Comparison of ENCODE assay signal across 28 cellular contexts in genomic region chr14:88818018-88818417, GRCh38. TPM values are rescaled to one million over a fixed set of nuclear protein-coding genes. Genes with fewer than 3 reads are reported as not detected.
DNase-seq lines count a peak whose midpoint lies in the region; ATAC-seq, FAIRE-seq and TF ChIP-seq lines count a peak whose summit lies in the region.
"Had no signal": no experiment of that assay in that cellular context is flagged by ENCODE, and none has a peak within 500 bp of the region (broad histone marks: within the 10 kb centered on the region; RNA-seq: fewer than 3 reads in every experiment).

No MANE protein-coding gene starts in this region.

- H3K9ac ChIP-seq in GM12878 (ENCODE audit: control insufficient read depth, insufficient read depth, low read length): no peak overlapping the region
- H3K9ac ChIP-seq: GM23248 had no signal

- no peaks in the 10 kb centered on the region for H3K4me1 ChIP-seq in GM12878 (ENCODE audit: control insufficient read depth, insufficient read depth, low read length)
- H3K4me1 ChIP-seq: left lung, pancreas, upper lobe of right lung had no signal

- no peaks in the 10 kb centered on the region for H3K36me3 ChIP-seq in GM12878 (ENCODE audit: control insufficient read depth in 2 of 2, insufficient read depth in 2 of 2, low read length in 1 of 2)
- H3K36me3 ChIP-seq: left lung, pancreas, upper lobe of right lung had no signal

- no peaks in the 10 kb centered on the region for H4K20me1 ChIP-seq in GM12878 (ENCODE audit: control insufficient read depth, insufficient read depth)

- H2AFZ ChIP-seq in GM12878 (ENCODE audit: control insufficient read depth, low read depth, low read length): no peak overlapping the region
- H2AFZ ChIP-seq: GM23248 had no signal

- TF ChIP-seq CTCF in GM12865 (IDR thresholded peaks at IDR 0.05; ENCODE audit: insufficient read depth, low read depth, low read length, missing control alignments) (no peak), GM20000 (IDR thresholded peaks at IDR 0.05; ENCODE audit: extremely low read depth, missing control alignments) (no peak), GM12878 (IDR thresholded peaks at IDR 0.05 in 2 of 3, conservative IDR thresholded peaks at IDR 0.05 in 1 of 3; ENCODE audit: control insufficient read depth in 2 of 3, extremely low read depth in 1 of 3, insufficient read depth in 1 of 3, low read depth in 3 of 3, low read length in 3 of 3) (no peak)

- no peak for TF ChIP-seq EP300 in GM12878 (IDR thresholded peaks at IDR 0.05; ENCODE audit: borderline replicate concordance in 1 of 2, control insufficient read depth in 1 of 2, low read depth in 2 of 2, low read length in 2 of 2)

- TF ChIP-seq POLR2A in GM12878 (IDR thresholded peaks at IDR 0.05; ENCODE audit: low read depth, low read length): no peak

- TF ChIP-seq RAD21 in GM12878 (IDR thresholded peaks at IDR 0.05; ENCODE audit: insufficient read depth, low read depth, low read length): no peak

- no peak overlapping the region for H3K4me2 ChIP-seq in GM12878 (ENCODE audit: control insufficient read depth, insufficient read depth)

- CTCF ChIA-PET in GM12878 (lab: Yijun Ruan, JAX): no interaction called here

- 0% methylated on average over 1 of the region's 1 CpG for WGBS in GM12878 (ENCODE audit: insufficient coverage, insufficient replicate concordance, low lambda C conversion rate, missing lambda C conversion rate)

- BruUV-seq in GM12878 (replicated peaks; lab: Mats Ljungman, UMichigan): no TSS peak

- SMC1A ChIA-PET in GM12878 (lab: Charles Lee; ENCODE audit: uncharacterized antibody, unreplicated experiment): no interaction called here

- no peaks in the 10 kb centered on the region; a peak in 2 of 4 replicates for H3K27me3 ChIP-seq in GM12878 (replicated peaks in 1 of 2; ENCODE audit: control insufficient read depth in 2 of 2, insufficient read depth in 2 of 2, low read length in 1 of 2)
- H3K27me3 ChIP-seq: left lung, pancreas, upper lobe of right lung had no signal

- H3K4me3 ChIP-seq in GM12865 (ENCODE audit: low read depth, low read length): no peak overlapping the region
- no peak overlapping the region for H3K4me3 ChIP-seq in GM12878
- H3K4me3 ChIP-seq: GM23248, left lung, pancreas, upper lobe of right lung had no signal

- H3K9me3 ChIP-seq in GM12878 (replicated peaks; ENCODE audit: control insufficient read depth, insufficient read depth, low read length): no peaks in the 10 kb centered on the region
- H3K9me3 ChIP-seq: left lung, pancreas, upper lobe of right lung had no signal

- H3K79me2 ChIP-seq in GM12878 (ENCODE audit: control insufficient read depth, insufficient read depth, low read length): no peaks in the 10 kb centered on the region

- no peak for FAIRE-seq in GM12878 (lab: Jason Lieb, UNC)
- FAIRE-seq: pancreas had no signal

- H3K27ac ChIP-seq in GM12878 (ENCODE audit: control insufficient read depth, insufficient read depth): no peak overlapping the region
- H3K27ac ChIP-seq: GM23248, left lung, pancreas, upper lobe of right lung had no signal

- RAD21 ChIA-PET in GM12878 (lab: Charles Lee; ENCODE audit: unreplicated experiment): no interaction called here

- in situ Hi-C loops in GM12878 (cut with MboI): no loop called here

- intact Hi-C loops in GM12878 (cut with micrococcal nuclease; ENCODE audit: unreplicated experiment): no loop called here

- POLR2A ChIA-PET in GM12878 (lab: Charles Lee): interaction anchor here (0.7 kb wide), 1 partner anchor 92 kb away, joined by 4 read pairs; no protein-coding TSS in a partner anchor

- DNase-seq in GM12865 (ENCODE audit: low read depth) (peak; percentile 18), GM20000 (ENCODE audit: low spot score) (peak; percentile 18), GM12878 (ENCODE audit: low read depth, low spot score) (no peak), NCI-H2196 (lab: John Stamatoyannopoulos, UW; ENCODE audit: unreplicated experiment) (no peak), DMS53 treated with DMSO at 0.1 percent for 48 hours (lab: John Stamatoyannopoulos, UW; ENCODE audit: unreplicated experiment) (no peak), ureter (ENCODE audit: low spot score) (no peak)
- no peak for DNase-seq in activated CD4-positive, alpha-beta T cell treated with anti-CD3 and anti-CD28 coated beads, Interleukin-2, amount 50 U/mL, for 4 hours
- DNase-seq: activated CD4-positive, CD25-positive, alpha-beta regulatory T cell treated with anti-CD3 and anti-CD28 coated beads, Interleukin-2, amount 50 U/mL, for 72 hours; activated CD8-positive, alpha-beta T cell treated with anti-CD3 and anti-CD28 coated beads for 36 hours; activated naive CD4-positive, alpha-beta T cell treated with anti-CD3 and anti-CD28 coated beads for 36 hours; CD4-positive, CD25-positive, alpha-beta regulatory T cell; central memory CD4-positive, alpha-beta T cell; foreskin fibroblast; GM23248; head of caudate nucleus; islet precursor cell; left lung; mesendoderm; NCI-H1436 treated with DMSO at 0.1 percent for 48 hours; NCI-H2107; pancreas; Right ventricle myocardium superior; stimulated activated naive CD4-positive, alpha-beta T cell; T-helper 2 cell; upper lobe of right lung had no signal

- ATAC-seq in HG02885 (IDR thresholded peaks at IDR 0.05; ENCODE audit: poor library complexity, unreplicated experiment) (peak; percentile 83), GM12878 (0 out of 3 replicates have a peak, but pooled peaks have one; percentile 34)
- ATAC-seq: activated CD8-positive, alpha-beta T cell treated with anti-CD3 and anti-CD28 coated beads for 36 hours; esophagus mucosa; left lung; Panc1; pancreas; upper lobe of right lung had no signal

TF ChIP-seq in GM12878, 131 proteins besides CTCF, POLR2A, EP300 and RAD21 (continues in another document):
- TF ChIP-seq RUNX3 (IDR thresholded peaks at IDR 0.05; ENCODE audit: low read length) (no peak), ESRRA (IDR thresholded peaks at IDR 0.05; ENCODE audit: low read length) (no peak), KAT2A (conservative IDR thresholded peaks at IDR 0.05; ENCODE audit: control insufficient read depth, low read depth, low read length) (no peak), ZNF384 (IDR thresholded peaks at IDR 0.05; ENCODE audit: borderline replicate concordance, low read depth, low read length) (no peak), IRF5 (IDR thresholded peaks at IDR 0.05; ENCODE audit: borderline replicate concordance) (no peak), KDM1A (IDR thresholded peaks at IDR 0.05; ENCODE audit: borderline replicate concordance) (no peak)

RNA-seq across cellular contexts. Expression of gene TTC8, which starts 6.4 kb away (rescaled TPM):
- 0.52 and 0.93 TPM in 2 replicates for total RNA-seq in GM12878 (2013; cell fraction: nucleolus; rRNA removed)
- 1.5 and 1.6 TPM in 2 replicates for total RNA-seq in GM12878 (2014; rRNA removed)
- 2.1 and 3.7 TPM in 2 replicates for total RNA-seq in GM12878 (2014; rRNA removed; fragmentation: Illumina TruSeq; extraction: Trizol)
- total RNA-seq in GM12878 (2021): 1.7 and 2.0 TPM in 2 replicates
- polyA plus RNA-seq in GM12878 (2011; ENCODE audit: low read depth): 1.4 TPM
- 1.8 and 2.3 TPM in 2 replicates for polyA plus RNA-seq in GM12878 (2011; rRNA removed)
- polyA plus RNA-seq in GM12878 (2011; cell fraction: cytosol; rRNA removed): 1.0 and 1.4 TPM in 2 replicates
- polyA plus RNA-seq in GM12878 (2011; cell fraction: nucleus; rRNA removed): 2.2 and 2.4 TPM in 2 replicates
- 1.3 and 2.1 TPM in 2 replicates for polyA plus RNA-seq in GM12878 (2012)
- 2.9 and 3.6 TPM in 2 replicates for polyA plus RNA-seq in GM12878 (2014; fragmentation: Illumina TruSeq; extraction: Trizol)
- polyA plus RNA-seq in GM12878 (2014; fragmentation: Nextera tagmentation; extraction: Ambion mirVana): 1 to 10 TPM; 1.9 to 3.3 TPM
- 2.8 and 4.6 TPM in 2 replicates for polyA plus RNA-seq in GM12878 (2014; rRNA removed)
- 1 to 10 TPM; 2.1 to 2.7 TPM for polyA plus RNA-seq in GM12878 (2016; fragmentation: Nextera tagmentation; extraction: Ambion mirVana)
- polyA minus RNA-seq in GM12878 (2011; rRNA and poly(A)+ RNA removed): 2.3 and 4.0 TPM in 2 replicates
- 1.4 TPM in 1 of 2 replicates, not detected in the other for polyA minus RNA-seq in GM12878 (2011; cell fraction: cytosol; rRNA and poly(A)+ RNA removed)
- 0.85 and 1.6 TPM in 2 replicates for polyA minus RNA-seq in GM12878 (2011; cell fraction: nucleus; rRNA and poly(A)+ RNA removed)
- 44.7 TPM for total RNA-seq in ureter

RNA-seq across cellular contexts. Expression of gene EML5, which starts 25.3 kb away (rescaled TPM):
- 0.07 TPM in 1 of 2 replicates, not detected in the other for total RNA-seq in GM12878 (2013; cell fraction: nucleolus; rRNA removed)
- 0.17 and 0.38 TPM in 2 replicates for total RNA-seq in GM12878 (2014; rRNA removed)
- 0.27 and 0.37 TPM in 2 replicates for total RNA-seq in GM12878 (2014; rRNA removed; fragmentation: Illumina TruSeq; extraction: Trizol)
- total RNA-seq in GM12878 (2021): 0.19 and 0.33 TPM in 2 replicates
- 0.14 TPM for polyA plus RNA-seq in GM12878 (2011; ENCODE audit: low read depth)
- polyA plus RNA-seq in GM12878 (2011; rRNA removed): 0.35 and 0.63 TPM in 2 replicates
- 0.16 and 0.18 TPM in 2 replicates for polyA plus RNA-seq in GM12878 (2011; cell fraction: cytosol; rRNA removed)
- polyA plus RNA-seq in GM12878 (2011; cell fraction: nucleus; rRNA removed): 0.80 and 0.82 TPM in 2 replicates
- 0.09 and 0.13 TPM in 2 replicates for polyA plus RNA-seq in GM12878 (2012)
- 0.24 and 0.27 TPM in 2 replicates for polyA plus RNA-seq in GM12878 (2014; fragmentation: Illumina TruSeq; extraction: Trizol)
- polyA plus RNA-seq in GM12878 (2014; fragmentation: Nextera tagmentation; extraction: Ambion mirVana): under 1 TPM; 0.08 to 0.11 TPM
- polyA plus RNA-seq in GM12878 (2014; rRNA removed): 0.06 and 0.22 TPM in 2 replicates
- polyA plus RNA-seq in GM12878 (2016; fragmentation: Nextera tagmentation; extraction: Ambion mirVana): under 1 TPM in 1 of 2 experiments, not detected in 1; 0.09 TPM
- polyA minus RNA-seq in GM12878 (2011; rRNA and poly(A)+ RNA removed): 0.26 and 3.2 TPM in 2 replicates
- polyA minus RNA-seq in GM12878 (2011; cell fraction: cytosol; rRNA and poly(A)+ RNA removed): 1.4 TPM in 1 of 2 replicates, not detected in the other
- polyA minus RNA-seq in GM12878 (2011; cell fraction: nucleus; rRNA and poly(A)+ RNA removed): 0.85 and 1.5 TPM in 2 replicates
- total RNA-seq in ureter: 2.0 TPM

Comparison
In these comparisons a context has a peak if more than half of its experiments do, and no peak if none do; other contexts are left out.
1. DNase-seq: peak in GM12865 (single experiment) and GM20000 (single experiment); none in GM12878 (single experiment), NCI-H2196 (single experiment), DMS53 treated with DMSO at 0.1 percent for 48 hours (single experiment), activated CD4-positive, alpha-beta T cell treated with anti-CD3 and anti-CD28 coated beads, Interleukin-2, amount 50 U/mL, for 4 hours (0 of 2) and ureter (single experiment).